In the genomic region with DNA sequence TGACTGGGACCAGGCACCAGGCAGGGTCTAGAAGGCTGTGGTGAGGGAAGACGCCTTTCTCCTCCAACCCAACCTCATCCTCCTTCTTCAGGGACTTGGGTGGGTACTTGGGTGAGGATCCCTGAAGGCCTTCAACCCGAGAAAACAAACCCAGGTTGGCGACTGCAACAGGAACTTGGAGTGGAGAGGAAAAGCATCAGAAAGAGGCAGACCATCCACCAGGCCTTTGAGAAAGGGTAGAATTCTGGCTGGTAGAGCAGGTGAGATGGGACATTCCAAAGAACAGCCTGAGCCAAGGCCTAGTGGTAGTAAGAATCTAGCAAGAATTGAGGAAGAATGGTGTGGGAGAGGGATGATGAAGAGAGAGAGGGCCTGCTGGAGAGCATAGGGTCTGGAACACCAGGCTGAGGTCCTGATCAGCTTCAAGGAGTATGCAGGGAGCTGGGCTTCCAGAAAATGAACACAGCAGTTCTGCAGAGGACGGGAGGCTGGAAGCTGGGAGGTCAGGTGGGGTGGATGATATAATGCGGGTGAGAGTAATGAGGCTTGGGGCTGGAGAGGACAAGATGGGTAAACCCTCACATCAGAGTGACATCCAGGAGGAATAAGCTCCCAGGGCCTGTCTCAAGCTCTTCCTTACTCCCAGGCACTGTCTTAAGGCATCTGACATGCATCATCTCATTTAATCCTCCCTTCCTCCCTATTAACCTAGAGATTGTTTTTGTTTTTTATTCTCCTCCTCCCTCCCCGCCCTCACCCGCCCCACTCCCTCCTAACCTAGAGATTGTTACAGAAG, we compare ENCODE assay signal across 20 cellular contexts. TPM values are rescaled to one million over a fixed set of nuclear protein-coding genes. Genes with fewer than 3 reads are reported as not detected.
DNase-seq lines count a peak whose midpoint lies in the region; ATAC-seq, FAIRE-seq and TF ChIP-seq lines count a peak whose summit lies in the region.
"Had no signal": no experiment of that assay in that cellular context is flagged by ENCODE, and none has a peak within 500 bp of the region (broad histone marks: within the 10 kb centered on the region; RNA-seq: fewer than 3 reads in every experiment).

No MANE protein-coding gene starts in this region.

- peak overlapping the region; percentile 3; the same call in 1 of the 2 replicates for H4K8ac ChIP-seq in H1 (ENCODE audit: extremely low read depth, insufficient read depth, low read length)

- no peak overlapping the region for H3K4me2 ChIP-seq in H1 (ENCODE audit: insufficient read depth in 1 of 2, low read depth in 2 of 2, low read length in 2 of 2)
- H3K4me2 ChIP-seq: BLaER1 treated with 17β-estradiol and CSF1 and Interleukin-3, amounts not matched to agents 10 nM and 100 nM; KMS-11 had no signal

- CTCF ChIA-PET in Calu3 (lab: Charles Lee), result interaction anchor here (0.6 kb wide), 2 partner anchors 19 to 46 kb away, joined by 3 to 5 read pairs; no protein-coding TSS in a partner anchor
- CTCF ChIA-PET in H1 (lab: Charles Lee; ENCODE audit: partially characterized antibody), result interaction anchor here (0.5 to 1.3 kb wide), 7 partner anchors 10 to 206 kb away, joined by 3 to 7 read pairs (median 3); no protein-coding TSS in a partner anchor

- no peak overlapping the region for H3K4ac ChIP-seq in H1 (replicated peaks; ENCODE audit: insufficient read length, low read depth, low read length)

- intact Hi-C loops in Calu3 (cut with micrococcal nuclease; ENCODE audit: unreplicated experiment), result no loop called here

- no peaks in the 10 kb centered on the region for H3K36me3 Mint-ChIP-seq in Calu3 (ENCODE audit: insufficient read depth, unreplicated experiment)
- H3K36me3 Mint-ChIP-seq in progenitor cell of endocrine pancreas (ENCODE audit: insufficient read depth), result peaks cover 19% of the 10 kb centered on the region
- H3K36me3 Mint-ChIP-seq: CD8-positive, alpha-beta memory T cell had no signal

- no peaks in the 10 kb centered on the region for H3K23me2 ChIP-seq in H1 (ENCODE audit: low read depth, low read length)

- DNase-seq in Calu3 (no peak), H1 (ENCODE audit: low read depth in 1 of 2, low spot score in 2 of 2) (no peak), progenitor cell of endocrine pancreas (ENCODE audit: low spot score, unreplicated experiment) (no peak)
- DNase-seq: 8988T; CD8-positive, alpha-beta memory T cell; COR-L47; DMS153; DMS79; GDM1 had no signal

- no peaks in the 10 kb centered on the region for H3K79me1 ChIP-seq in H1 (ENCODE audit: low read depth, low read length)

- H3K56ac ChIP-seq in H1 (replicated peaks; ENCODE audit: insufficient read length, low read depth, low read length), result no peak overlapping the region

- H2BK5ac ChIP-seq in H1 (ENCODE audit: low read depth, low read length), result no peak overlapping the region

- POLR2A ChIA-PET in H1 (lab: Charles Lee; ENCODE audit: partially characterized antibody), result no interaction called here

- H3K27me3 Mint-ChIP-seq in Calu3 (ENCODE audit: unreplicated experiment) (no peaks in the 10 kb centered on the region), progenitor cell of endocrine pancreas (no peaks in the 10 kb centered on the region)

- H3K9ac ChIP-seq in H1 (replicated peaks in 1 of 4; ENCODE audit: extremely low read depth in 1 of 4, low read depth in 3 of 4, low read length in 3 of 4) (no peak overlapping the region), liver (ENCODE audit: low read depth in 1 of 2, low read length in 2 of 2) (peak overlapping the region in 1 of 2 donors; percentile 5)
- H3K9ac ChIP-seq: BLaER1 treated with 17β-estradiol and CSF1 and Interleukin-3, amounts not matched to agents 10 nM and 100 nM; KMS-11 had no signal

- H3K14ac ChIP-seq in H1 (ENCODE audit: insufficient read length), result no peak overlapping the region

- H4K91ac ChIP-seq in H1 (replicated peaks; ENCODE audit: insufficient read length, low read length), result no peak overlapping the region

- H3K4me3 ChIP-seq in H1 (ENCODE audit: extremely low read depth in 1 of 4, insufficient read depth in 2 of 4, low read depth in 3 of 4, low read length in 4 of 4), result no peak overlapping the region
- H3K4me3 ChIP-seq in liver (ENCODE audit: low read depth in 1 of 3, low read length in 3 of 3), result no peak overlapping the region
- H3K4me3 ChIP-seq: BLaER1 treated with 17β-estradiol and CSF1 and Interleukin-3, amounts not matched to agents 10 nM and 100 nM; HAP-1 had no signal

- H2BK12ac ChIP-seq in H1 (ENCODE audit: low read depth, low read length), result no peak overlapping the region

- no peak overlapping the region for H3K27ac Mint-ChIP-seq in Calu3 (ENCODE audit: unreplicated experiment)
- peak overlapping the region; percentile 37 for H3K27ac Mint-ChIP-seq in progenitor cell of endocrine pancreas
- H3K27ac Mint-ChIP-seq: B cell had no signal

- no peak for TF ChIP-seq RAD21 in H1 (IDR thresholded peaks at IDR 0.05 in 1 of 2, conservative IDR thresholded peaks at IDR 0.05 in 1 of 2; ENCODE audit: low read depth in 2 of 2, low read length in 2 of 2)
- no peak for TF ChIP-seq RAD21 in liver (IDR thresholded peaks at IDR 0.05)

- no peaks in the 10 kb centered on the region for H4K20me1 ChIP-seq in H1 (replicated peaks in 1 of 2; ENCODE audit: control insufficient read depth in 1 of 2, insufficient read depth in 2 of 2, low read length in 2 of 2)
- H4K20me1 ChIP-seq: BLaER1 treated with 17β-estradiol and CSF1 and Interleukin-3, amounts not matched to agents 10 nM and 100 nM had no signal

- no peak overlapping the region for H4K5ac ChIP-seq in H1 (ENCODE audit: insufficient read length, low read depth, low read length)

- H2AK5ac ChIP-seq in H1 (ENCODE audit: low read depth, low read length), result no peak overlapping the region

- FAIRE-seq in H1 (lab: Jason Lieb, UNC), result no peak
- FAIRE-seq: GM12892, GM19239 had no signal

- no peaks in the 10 kb centered on the region for H3K9me3 Mint-ChIP-seq in Calu3 (ENCODE audit: low read depth, unreplicated experiment)
- no peaks in the 10 kb centered on the region for H3K9me3 Mint-ChIP-seq in progenitor cell of endocrine pancreas (ENCODE audit: low read depth)
- H3K9me3 Mint-ChIP-seq: CD8-positive, alpha-beta memory T cell had no signal

- H3K18ac ChIP-seq in H1 (ENCODE audit: extremely low read depth, low read length), result no peak overlapping the region

- no peak overlapping the region for H2BK20ac ChIP-seq in H1 (ENCODE audit: low read length)

- H2AFZ ChIP-seq in H1 (ENCODE audit: low read length), result no peak overlapping the region

- TF ChIP-seq CTCF in Calu3 (IDR thresholded peaks at IDR 0.05; ENCODE audit: unreplicated experiment) (no peak), H1 (IDR thresholded peaks at IDR 0.05; ENCODE audit: control extremely low read depth in 1 of 3, insufficient read depth in 1 of 3, low read depth in 1 of 3, low read length in 3 of 3) (no peak), liver (IDR thresholded peaks at IDR 0.05; ENCODE audit: low read depth, low read length, missing input control) (no peak), progenitor cell of endocrine pancreas (IDR thresholded peaks at IDR 0.05; ENCODE audit: unreplicated experiment) (no peak)

- H3K36me3 ChIP-seq in H1 (ENCODE audit: control insufficient read depth in 2 of 4, insufficient read depth in 4 of 4, low read length in 3 of 4) (no peaks in the 10 kb centered on the region), liver (ENCODE audit: control insufficient read depth in 4 of 4, insufficient read depth in 3 of 4, low read depth in 1 of 4, low read length in 3 of 4) (peaks cover 11 to 34% (median 29%) of the 10 kb centered on the region in 4 donors)
- H3K36me3 ChIP-seq: BLaER1 treated with 17β-estradiol and CSF1 and Interleukin-3, amounts not matched to agents 10 nM and 100 nM; HAP-1 had no signal

- H3K9me3 ChIP-seq in H1 (ENCODE audit: insufficient read depth in 2 of 2, low read depth in 1 of 2, low read length in 1 of 2) (no peaks in the 10 kb centered on the region), liver (ENCODE audit: control insufficient read depth in 4 of 4, low read length in 3 of 4) (no peaks in the 10 kb centered on the region)
- H3K9me3 ChIP-seq: BLaER1 treated with 17β-estradiol and CSF1 and Interleukin-3, amounts not matched to agents 10 nM and 100 nM; HAP-1 had no signal

- no peak for ATAC-seq in GM18873 (IDR thresholded peaks at IDR 0.05; ENCODE audit: low FRiP score, unreplicated experiment)
- ATAC-seq in GM21619 (IDR thresholded peaks at IDR 0.05; ENCODE audit: unreplicated experiment), result no peak
- no peak for ATAC-seq in GM21737 (IDR thresholded peaks at IDR 0.05; ENCODE audit: unreplicated experiment)
- no peak for ATAC-seq in GM21825 (IDR thresholded peaks at IDR 0.05; ENCODE audit: unreplicated experiment)

- no peaks in the 10 kb centered on the region for H3K79me2 ChIP-seq in H1 (ENCODE audit: control insufficient read depth in 1 of 2, insufficient read depth in 2 of 2, low read length in 2 of 2)

- H2BK120ac ChIP-seq in H1 (replicated peaks; ENCODE audit: low read depth, low read length), result no peak overlapping the region

- H3K4me3 Mint-ChIP-seq in Calu3 (ENCODE audit: low read depth, unreplicated experiment), result no peak overlapping the region
- H3K4me3 Mint-ChIP-seq in progenitor cell of endocrine pancreas (ENCODE audit: low read depth), result no peak overlapping the region
- H3K4me3 Mint-ChIP-seq: B cell; CD8-positive, alpha-beta memory T cell had no signal

- H3K4me1 Mint-ChIP-seq in Calu3 (ENCODE audit: low read depth, unreplicated experiment) (no peaks in the 10 kb centered on the region), progenitor cell of endocrine pancreas (ENCODE audit: low read depth) (no peaks in the 10 kb centered on the region)
- H3K4me1 Mint-ChIP-seq: B cell; CD8-positive, alpha-beta memory T cell had no signal

- WGBS in H1 (ENCODE audit: extremely low coverage in 1 of 2, insufficient coverage in 1 of 2, insufficient read length in 1 of 2, insufficient replicate concordance in 2 of 2, low coverage in 1 of 2, low lambda C conversion rate in 2 of 2, missing lambda C conversion rate in 1 of 2), 2 experiments, result 91% methylated on average over 5 of the region's 7 CpGs; no CpG with 5 or more reads in 1 of the 2 experiments
- 87% methylated on average over 7 of the region's 7 CpGs for WGBS in liver

- no peak for TF ChIP-seq EP300 in H1 (IDR thresholded peaks at IDR 0.05; ENCODE audit: borderline replicate concordance in 1 of 2, low read depth in 2 of 2, low read length in 2 of 2)

- no peak overlapping the region for H3K27ac ChIP-seq in H1 (ENCODE audit: low read depth, low read length)
- H3K27ac ChIP-seq in liver (ENCODE audit: low read depth in 1 of 2, low read length in 2 of 2), result peak overlapping the region; percentile 9 to 95
- H3K27ac ChIP-seq: BLaER1 treated with 17β-estradiol and CSF1 and Interleukin-3, amounts not matched to agents 10 nM and 100 nM; KMS-11 had no signal

- H3K23ac ChIP-seq in H1 (ENCODE audit: insufficient read length), result no peak overlapping the region

- H2BK15ac ChIP-seq in H1 (ENCODE audit: low read length), result no peak overlapping the region

- H3K4me1 ChIP-seq in H1 (replicated peaks in 1 of 4; ENCODE audit: control insufficient read depth in 3 of 4, insufficient read depth in 4 of 4, low read length in 3 of 4), result no peaks in the 10 kb centered on the region
- H3K4me1 ChIP-seq in liver (ENCODE audit: control insufficient read depth in 4 of 4, insufficient read depth in 4 of 4, low read length in 3 of 4), result peaks cover 0 to 40% (median 26%) of the 10 kb centered on the region in 4 donors
- H3K4me1 ChIP-seq: HAP-1 had no signal

- H3K27me3 ChIP-seq in H1 (replicated peaks in 1 of 4; ENCODE audit: control insufficient read depth in 3 of 4, extremely low read depth in 1 of 4, insufficient read depth in 3 of 4, low read length in 3 of 4) (no peaks in the 10 kb centered on the region), liver (ENCODE audit: control insufficient read depth in 4 of 4, insufficient read depth in 4 of 4, low read length in 3 of 4) (no peaks in the 10 kb centered on the region)
- H3K27me3 ChIP-seq: BLaER1 treated with 17β-estradiol and CSF1 and Interleukin-3, amounts not matched to agents 10 nM and 100 nM had no signal

- no peak for TF ChIP-seq POLR2A in H1 (IDR thresholded peaks at IDR 0.05; ENCODE audit: control extremely low read depth in 1 of 2, low read depth in 2 of 2, low read length in 2 of 2)

- TSS peak; percentile 30 for BruUV-seq in Calu3 (replicated peaks; lab: Mats Ljungman, UMichigan)

RNA-seq across cellular contexts. Expression of a gene that starts 45.2 kb away (rescaled TPM):
- total RNA-seq in Calu3 (2022) (39.9 and 42.2 TPM in 2 replicates), liver (10 to 100 TPM; 17.3 to 39.7 TPM), progenitor cell of endocrine pancreas (23.8 and 25.2 TPM in 2 replicates)
- total RNA-seq in H1 (2021; fragmentation: NEBNext Ultra II Directional; extraction: Animal tissue kit (Norgen Biotek cat#: 25700)), result 14.0 and 14.8 TPM in 2 replicates
- polyA plus RNA-seq in H1 (2011; rRNA removed) (2.8 and 7.6 TPM in 2 replicates), liver (10 to 100 TPM; 11.6 to 17.9 TPM)
- 4.1 TPM for polyA plus RNA-seq in H1 (2011; cell fraction: cytosol; rRNA removed)
- 9.1 TPM for polyA plus RNA-seq in H1 (2011; cell fraction: nucleus; rRNA removed)
- polyA plus RNA-seq in H1 (2012, experiment 1 of 2), result 5.3 to 6.8 TPM (median 5.8 TPM) in 4 replicates
- polyA plus RNA-seq in H1 (2012, experiment 2 of 2), result 1.2 TPM
- 6.7 TPM for polyA plus RNA-seq in H1 (2013, experiment 1 of 2)
- 7.2 TPM for polyA plus RNA-seq in H1 (2013, experiment 2 of 2)
- 12.1 and 14.9 TPM in 2 replicates for polyA minus RNA-seq in H1 (2011; rRNA and poly(A)+ RNA removed)
- 10.2 TPM for polyA minus RNA-seq in H1 (2011; cell fraction: cytosol; rRNA and poly(A)+ RNA removed)
- 9.0 TPM for polyA minus RNA-seq in H1 (2011; cell fraction: nucleus; rRNA and poly(A)+ RNA removed)
